8 cellular contexts compared by ENCODE assay signal in genomic region chr11:67118059-67118766, GRCh38. TPM values are rescaled to one million over a fixed set of nuclear protein-coding genes. Genes with fewer than 3 reads are reported as not detected.
DNase-seq lines count a peak whose midpoint lies in the region; FAIRE-seq and TF ChIP-seq lines count a peak whose summit lies in the region.

No MANE protein-coding gene starts in this region.

- CTCF ChIA-PET in GM10248 (lab: Yijun Ruan, JAX) (interaction anchor here (1.0 to 2.0 kb wide), 6 partner anchors 9 to 238 kb away, joined by 3 to 4 read pairs (median 3); no protein-coding TSS in a partner anchor), HEK293 (lab: Yijun Ruan, JAX) (interaction anchor here (0.5 to 1.3 kb wide), 3 partner anchors 27 to 239 kb away, joined by 3 read pairs; no protein-coding TSS in a partner anchor)

- FAIRE-seq in frontal cortex (lab: Jason Lieb, UNC) = no peak

- DNase-seq in GM10248 (ENCODE audit: extremely low spot score) (peak; percentile 50), NCI-H69 (lab: John Stamatoyannopoulos, UW) (peak; percentile 77), frontal cortex (ENCODE audit: low spot score in 2 of 2) (peak; percentile 45 to 68), uterus (peak; percentile 51), cerebellar nuclear complex (lab: John Stamatoyannopoulos, UW) (no peak)
- peak; percentile 41 for DNase-seq in activated effector memory CD4-positive, alpha-beta T cell treated with Interleukin-2 at 50 U/mL for 16 hours

- no peak overlapping the region for H2AFZ ChIP-seq in neuron (ENCODE audit: low read depth, low read length)

- H3K4me3 ChIP-seq in HEK293 (ENCODE audit: low read depth, low read length) = peak overlapping the region; percentile 32
- peak overlapping the region; percentile 10 for H3K4me3 ChIP-seq in neuron (ENCODE audit: low read length)
- H3K4me3 ChIP-seq in uterus = peak overlapping the region; percentile 36 to 65

- H3K27ac ChIP-seq in HEK293 (ENCODE audit: extremely low read depth, low read depth, low read length) = peak overlapping the region; percentile 95
- H3K27ac ChIP-seq in uterus = peak overlapping the region; percentile 95 to 99

- H3K9me3 ChIP-seq in HEK293 (ENCODE audit: control insufficient read depth, insufficient read depth, low read depth, low read length) = no peaks in the 10 kb centered on the region
- H3K9me3 ChIP-seq in neuron (ENCODE audit: low read length) = no peaks in the 10 kb centered on the region
- no peaks in the 10 kb centered on the region for H3K9me3 ChIP-seq in uterus

- TF ChIP-seq CTCF in GM10248 (IDR thresholded peaks at IDR 0.05; ENCODE audit: control extremely low read depth, extremely low read depth, low read depth, missing control alignments) = no peak
- TF ChIP-seq CTCF in HEK293 (tag by site-specific recombination; IDR thresholded peaks at IDR 0.05) = no peak
- no peak for TF ChIP-seq CTCF in uterus (IDR thresholded peaks at IDR 0.05)

- H3K27me3 ChIP-seq in neuron (ENCODE audit: insufficient read depth, low read length) (peaks cover 3% of the 10 kb centered on the region), uterus (no peaks in the 10 kb centered on the region)

- H3K4me1 ChIP-seq in HEK293 (ENCODE audit: control insufficient read depth, insufficient read depth, low read length) (no peaks in the 10 kb centered on the region; the same call in 1 of the 2 replicates), neuron (ENCODE audit: insufficient read depth, low read length) (peaks cover 26% of the 10 kb centered on the region), uterus (peaks cover 0 to 4% of the 10 kb centered on the region in 2 donors)

- intact Hi-C loops in uterus (cut with DNase I; ENCODE audit: low total_unique reads) = no loop called here

- no peak for TF ChIP-seq POLR2A in uterus (IDR thresholded peaks at IDR 0.05)

- no peaks in the 10 kb centered on the region; a peak in 1 of 3 replicates for H3K36me3 ChIP-seq in HEK293 (ENCODE audit: control insufficient read depth in 2 of 2, insufficient read depth in 1 of 2, low read length in 2 of 2)
- H3K36me3 ChIP-seq in neuron (ENCODE audit: insufficient read depth, low read length) = no peaks in the 10 kb centered on the region
- H3K36me3 ChIP-seq in uterus = no peaks in the 10 kb centered on the region

- POLR2A ChIA-PET in GM10248 (lab: Yijun Ruan, JAX) (interaction anchor here (1.0 kb wide), 2 partner anchors 11 to 122 kb away, joined by 3 to 4 read pairs; no protein-coding TSS in a partner anchor), HEK293 (lab: Yijun Ruan, JAX) (interaction anchor here (0.6 to 2.2 kb wide), 5 partner anchors 23 to 199 kb away, joined by 3 to 19 read pairs (median 5); no protein-coding TSS in a partner anchor)

TF ChIP-seq in HEK293, 187 proteins besides CTCF, POLR2A, EP300 and RAD21:
- TF ChIP-seq ZNF335 (tag by site-specific recombination; conservative IDR thresholded peaks at IDR 0.05) (peak; percentile 18; the same call in 1 of the 2 replicates), PATZ1 (tag by site-specific recombination; IDR thresholded peaks at IDR 0.05) (peak; percentile 30; the same call in 1 of the 2 replicates), ZBTB8A (tag by site-specific recombination; IDR thresholded peaks at IDR 0.05) (peak; percentile 28; the same call in 1 of the 2 replicates), ZBTB1 (tag by site-specific recombination; IDR thresholded peaks at IDR 0.05) (no peak), GLIS2 (tag by site-specific recombination; IDR thresholded peaks at IDR 0.05) (peak; percentile 28; the same call in 1 of the 2 replicates), ZNF302 (tag by site-specific recombination; IDR thresholded peaks at IDR 0.05; ENCODE audit: low read depth) (no peak), ZNF48 (tag by site-specific recombination; IDR thresholded peaks at IDR 0.05) (no peak), ZNF621 (tag by site-specific recombination; IDR thresholded peaks at IDR 0.05) (no peak), ZNF558 (tag by site-specific recombination; IDR thresholded peaks at IDR 0.05) (no peak), YY1 (tag by site-specific recombination; IDR thresholded peaks at IDR 0.05) (peak; percentile 19; the same call in 1 of the 2 replicates), ZNF677 (tag by site-specific recombination; IDR thresholded peaks at IDR 0.05) (0 out of 2 replicates have a peak, but pooled peaks have one; percentile 2), ZNF19 (tag by site-specific recombination; IDR thresholded peaks at IDR 0.05; ENCODE audit: low read depth) (no peak), GLIS1 (tag by site-specific recombination; IDR thresholded peaks at IDR 0.05) (peak; percentile 44), ZNF398 (tag by site-specific recombination; IDR thresholded peaks at IDR 0.05) (peak; percentile 61), ZEB2 (tag by site-specific recombination; IDR thresholded peaks at IDR 0.05) (no peak)

RNA-seq across cellular contexts. Expression of gene KDM2A, which starts 0.8 kb away (rescaled TPM):
- total RNA-seq in frontal cortex (35.5 TPM), uterus (10 to 100 TPM; 48.2 to 94.9 (median 73.5) TPM)

Comparison
In these comparisons a context has a peak if more than half of its experiments do, and no peak if none do; other contexts are left out.
1. DNase-seq: peak in GM10248 (single experiment), NCI-H69 (single experiment), activated effector memory CD4-positive, alpha-beta T cell treated with Interleukin-2 at 50 U/mL for 16 hours (single experiment), frontal cortex (2 of 2) and uterus (2 of 2); none in cerebellar nuclear complex (0 of 2).
2. Peak in every context shown above with its lines, with median percentiles within 50 percentile points of each other: H3K4me3 ChIP-seq.